Comparison of ENCODE assay signal across 9 cellular contexts in the genomic region with DNA sequence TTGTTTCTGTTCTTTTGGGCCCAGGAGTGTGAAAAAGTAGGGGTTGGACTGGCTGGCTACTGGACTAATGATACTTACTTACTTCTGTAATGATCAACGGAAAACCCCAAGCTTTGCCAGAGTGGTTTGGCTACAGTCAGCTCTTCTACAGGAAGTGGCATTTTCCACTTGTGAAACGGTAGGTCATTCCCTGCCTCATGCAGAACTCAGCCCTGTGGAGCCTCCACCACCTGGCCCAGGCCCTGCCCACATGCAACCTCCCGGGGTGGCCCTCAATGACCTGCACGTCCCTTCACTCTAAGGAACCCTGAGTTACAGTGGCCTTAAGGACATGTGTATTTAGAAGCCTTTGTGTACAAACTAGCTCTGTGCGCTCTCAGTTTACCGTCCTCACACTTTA.
A peak's percentile ranks its signal among the peaks of the same experiment; 100 is the strongest.
DNase-seq lines count a peak whose midpoint lies in the region; ATAC-seq and TF ChIP-seq lines count a peak whose summit lies in the region.
"Had no signal": no experiment of that assay in that cellular context is flagged by ENCODE, and none has a peak within 500 bp of the region (broad histone marks: within the 10 kb centered on the region; RNA-seq: fewer than 3 reads in every experiment).

No MANE protein-coding gene starts in this region.

- H3K4me3 Mint-ChIP-seq in activated CD8-positive, alpha-beta T cell treated with anti-CD3 and anti-CD28 coated beads, Interleukin-2, amount 10 ng/mL, durations not matched to agents 7 days and 5 days = no peak overlapping the region

- H3K4me1 Mint-ChIP-seq in activated CD8-positive, alpha-beta T cell treated with anti-CD3 and anti-CD28 coated beads, Interleukin-2, amount 10 ng/mL, durations not matched to agents 7 days and 5 days (ENCODE audit: low read depth) = peaks cover 11% of the 10 kb centered on the region

- TF ChIP-seq EP300 in suprapubic skin (IDR thresholded peaks at IDR 0.05) = no peak

- 67% methylated on average over 6 of the region's 6 CpGs for WGBS in suprapubic skin

- no peak for TF ChIP-seq CTCF in suprapubic skin (IDR thresholded peaks at IDR 0.05)

- H3K4me3 ChIP-seq in suprapubic skin = no peak overlapping the region

- peaks cover 70% of the 10 kb centered on the region for H3K36me3 Mint-ChIP-seq in activated CD8-positive, alpha-beta T cell treated with anti-CD3 and anti-CD28 coated beads, Interleukin-2, amount 10 ng/mL, durations not matched to agents 7 days and 5 days (ENCODE audit: low read depth)

- no peaks in the 10 kb centered on the region for H3K9me3 Mint-ChIP-seq in activated CD8-positive, alpha-beta T cell treated with anti-CD3 and anti-CD28 coated beads, Interleukin-2, amount 10 ng/mL, durations not matched to agents 7 days and 5 days (ENCODE audit: insufficient read depth)

- peaks cover 65% of the 10 kb centered on the region for H3K36me3 ChIP-seq in suprapubic skin

- H3K27me3 ChIP-seq in suprapubic skin = no peaks in the 10 kb centered on the region

- POLR2A ChIA-PET in activated CD8-positive, alpha-beta T cell treated with anti-CD3 and anti-CD28 coated beads, Interleukin-2, amount 10 ng/mL, durations not matched to agents 7 days and 5 days (lab: Charles Lee) = no interaction called here

- no peak for ATAC-seq in activated CD8-positive, alpha-beta T cell treated with anti-CD3 and anti-CD28 coated beads, Interleukin-2, amount 10 ng/mL, durations not matched to agents 7 days and 5 days
- ATAC-seq in GM21447 (IDR thresholded peaks at IDR 0.05; ENCODE audit: unreplicated experiment) = no peak

- TF ChIP-seq POLR2A in suprapubic skin (IDR thresholded peaks at IDR 0.05) = no peak

- H3K27ac ChIP-seq in suprapubic skin = peak overlapping the region; percentile 58

- CTCF ChIA-PET in activated CD8-positive, alpha-beta T cell treated with anti-CD3 and anti-CD28 coated beads, Interleukin-2, amount 10 ng/mL, durations not matched to agents 7 days and 5 days (lab: Charles Lee) = interaction anchor here (2.2 kb wide), 1 partner anchor 101 kb away, joined by 11 read pairs; no protein-coding TSS in a partner anchor

- peak overlapping the region; percentile 37 for H3K27ac Mint-ChIP-seq in activated CD8-positive, alpha-beta T cell treated with anti-CD3 and anti-CD28 coated beads, Interleukin-2, amount 10 ng/mL, durations not matched to agents 7 days and 5 days

- peaks cover 18% of the 10 kb centered on the region for H3K4me1 ChIP-seq in suprapubic skin

- peak; percentile 62 for DNase-seq in activated effector memory CD4-positive, alpha-beta T cell treated with anti-CD3 and anti-CD28 coated beads, Interleukin-2, amount 50 U/mL, for 16 hours
- no peak for DNase-seq in activated effector memory CD4-positive, alpha-beta T cell treated with Interleukin-2 at 50 U/mL for 16 hours
- no peak for DNase-seq in activated CD8-positive, alpha-beta T cell treated with anti-CD3 and anti-CD28 coated beads, Interleukin-2, amount 10 ng/mL, durations not matched to agents 7 days and 5 days
- DNase-seq in islet precursor cell = peak; percentile 43
- peak in 1 of 2 donors; percentile 64 for DNase-seq in suprapubic skin (ENCODE audit: low spot score in 2 of 2)
- DNase-seq in NCI-H2227 treated with DMSO at 0.1 percent for 48 hours (lab: John Stamatoyannopoulos, UW) = no peak
- DNase-seq in activated CD4-positive, CD25-positive, alpha-beta regulatory T cell (lab: John Stamatoyannopoulos, UW) = no peak
- DNase-seq: mesendoderm had no signal

- H3K9me3 ChIP-seq in suprapubic skin = no peaks in the 10 kb centered on the region

- H3K27me3 Mint-ChIP-seq in activated CD8-positive, alpha-beta T cell treated with anti-CD3 and anti-CD28 coated beads, Interleukin-2, amount 10 ng/mL, durations not matched to agents 7 days and 5 days (ENCODE audit: low read depth) = no peaks in the 10 kb centered on the region

Comparison
In these comparisons a context has a peak if more than half of its experiments do, and no peak if none do; other contexts are left out.
1. DNase-seq: peak in activated effector memory CD4-positive, alpha-beta T cell treated with anti-CD3 and anti-CD28 coated beads, Interleukin-2, amount 50 U/mL, for 16 hours (single experiment) and islet precursor cell (single experiment); none in activated effector memory CD4-positive, alpha-beta T cell treated with Interleukin-2 at 50 U/mL for 16 hours (single experiment), activated CD8-positive, alpha-beta T cell treated with anti-CD3 and anti-CD28 coated beads, Interleukin-2, amount 10 ng/mL, durations not matched to agents 7 days and 5 days (single experiment), NCI-H2227 treated with DMSO at 0.1 percent for 48 hours (single experiment) and activated CD4-positive, CD25-positive, alpha-beta regulatory T cell (0 of 4).